Comparison of ENCODE assay signal across 12 cellular contexts in the genomic region with DNA sequence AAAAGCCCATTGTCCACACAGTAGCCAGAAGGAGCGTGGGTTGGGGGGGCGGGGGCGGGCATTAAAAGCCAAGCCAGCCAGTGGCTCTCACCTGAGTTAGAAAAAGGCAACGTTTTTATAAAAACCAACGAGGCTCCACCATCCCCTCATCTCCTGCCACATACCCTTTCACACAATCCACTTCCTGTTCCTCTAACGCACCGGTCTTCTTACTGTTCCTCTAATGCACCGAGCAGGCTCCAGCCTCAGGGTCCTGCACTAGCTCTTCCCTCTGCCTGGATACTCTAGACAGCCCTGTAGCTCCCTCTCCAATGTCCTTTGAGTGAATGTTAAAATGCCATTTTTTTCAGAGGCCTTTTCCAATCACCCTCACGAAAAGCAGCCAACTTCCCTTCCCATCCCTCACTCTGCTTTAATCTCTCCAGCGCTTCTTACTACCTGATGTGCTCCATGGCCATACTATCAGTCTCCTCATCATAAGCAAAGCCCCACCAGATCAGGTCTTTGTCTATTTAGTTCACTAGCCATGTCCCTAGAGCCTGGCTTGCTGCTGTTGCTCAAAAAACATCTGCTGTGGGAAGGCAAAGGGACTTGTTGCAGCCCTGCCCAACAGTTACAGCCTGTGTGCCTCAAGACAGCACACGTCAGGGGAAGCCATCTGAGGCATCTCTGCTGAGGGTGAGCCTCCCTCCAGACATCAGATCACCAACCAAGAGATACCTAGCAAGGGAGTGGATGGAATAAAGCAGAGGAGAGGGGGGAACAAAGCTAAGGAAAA. TPM values are rescaled to one million over a fixed set of nuclear protein-coding genes. Genes with fewer than 3 reads are reported as not detected.
DNase-seq lines count a peak whose midpoint lies in the region; ATAC-seq and TF ChIP-seq lines count a peak whose summit lies in the region.
"Had no signal": no experiment of that assay in that cellular context is flagged by ENCODE, and none has a peak within 500 bp of the region (broad histone marks: within the 10 kb centered on the region; RNA-seq: fewer than 3 reads in every experiment).

No MANE protein-coding gene starts in this region.

- 54 to 60% methylated on average over 11 of the region's 11 CpGs for WGBS in heart right ventricle, 2 donors
- 40 to 48% methylated on average over 11 of the region's 11 CpGs for WGBS in upper lobe of left lung, 2 donors

- DNase-seq in heart right ventricle (no peak), Right ventricle myocardium inferior (ENCODE audit: missing footprints) (no peak), left lobe of liver (ENCODE audit: low spot score) (peak; percentile 35), upper lobe of left lung (no peak), NCI-H2107 (lab: John Stamatoyannopoulos, UW) (no peak), NK-92 (lab: John Stamatoyannopoulos, UW; ENCODE audit: unreplicated experiment) (no peak)
- no peak for DNase-seq in activated T-cell treated with anti-CD3 and anti-CD28 coated beads, Interleukin-2, amount 50 U/mL, for 72 hours
- DNase-seq: DMS53; stimulated activated CD8-positive, alpha-beta memory T cell treated with anti-CD3 and anti-CD28 coated beads, Interleukin-4, amount 100 ng/mL, for 48 hours had no signal

- no peaks in the 10 kb centered on the region for H3K9me3 ChIP-seq in heart right ventricle
- no peaks in the 10 kb centered on the region for H3K9me3 ChIP-seq in upper lobe of left lung

- no peaks in the 10 kb centered on the region for H3K27me3 Mint-ChIP-seq in activated T-cell treated with anti-CD3 and anti-CD28 coated beads, Interleukin-2, amount 50 U/mL, for 72 hours (ENCODE audit: low read depth)

- peaks cover 11 to 19% of the 10 kb centered on the region in 2 donors for H3K36me3 Mint-ChIP-seq in activated T-cell treated with anti-CD3 and anti-CD28 coated beads, Interleukin-2, amount 50 U/mL, for 72 hours (ENCODE audit: insufficient read depth in 2 of 2)

- H3K27ac Mint-ChIP-seq in activated T-cell treated with anti-CD3 and anti-CD28 coated beads, Interleukin-2, amount 50 U/mL, for 72 hours = peak overlapping the region; percentile 66

- ATAC-seq in heart right ventricle (no peak), Right ventricle myocardium inferior (no peak), left lobe of liver (no peak), upper lobe of left lung (ENCODE audit: low FRiP score in 2 of 2) (no peak), HG02938 (IDR thresholded peaks at IDR 0.05; ENCODE audit: unreplicated experiment) (no peak)
- no peak for ATAC-seq in activated T-cell treated with anti-CD3 and anti-CD28 coated beads, Interleukin-2, amount 50 U/mL, for 72 hours (replicated peaks in 1 of 2)

- peak overlapping the region in 9 of 10 donors; percentile 52 to 96 (median 88) for H3K27ac ChIP-seq in heart right ventricle
- H3K27ac ChIP-seq in upper lobe of left lung = peak overlapping the region; percentile 90 to 93 (median 92)
- H3K27ac ChIP-seq: KMS-11, VCaP had no signal

- no peaks in the 10 kb centered on the region for H3K27me3 ChIP-seq in heart right ventricle
- H3K27me3 ChIP-seq in upper lobe of left lung = no peaks in the 10 kb centered on the region

- H3K9me3 Mint-ChIP-seq in activated T-cell treated with anti-CD3 and anti-CD28 coated beads, Interleukin-2, amount 50 U/mL, for 72 hours = no peaks in the 10 kb centered on the region

- H3K4me3 Mint-ChIP-seq in activated T-cell treated with anti-CD3 and anti-CD28 coated beads, Interleukin-2, amount 50 U/mL, for 72 hours = peak overlapping the region; percentile 86 to 89

- no peak for TF ChIP-seq POLR2A in upper lobe of left lung (IDR thresholded peaks at IDR 0.05)

- peaks cover 36 to 91% (median 90%) of the 10 kb centered on the region in 9 donors for H3K4me1 ChIP-seq in heart right ventricle
- peaks cover 79 to 90% (median 84%) of the 10 kb centered on the region in 4 donors for H3K4me1 ChIP-seq in upper lobe of left lung

- intact Hi-C loops in heart right ventricle (cut with DNase I) (no loop called here), Right ventricle myocardium inferior (cut with DNase I) (no loop called here)

- H3K36me3 ChIP-seq in heart right ventricle = peaks cover 0 to 52% (median 0%) of the 10 kb centered on the region in 9 donors
- peaks cover 0 to 13% (median 0%) of the 10 kb centered on the region in 4 donors for H3K36me3 ChIP-seq in upper lobe of left lung

- H3K4me3 ChIP-seq in heart right ventricle (peak overlapping the region in 7 of 10 donors; percentile 4 to 87 (median 34)), upper lobe of left lung (peak overlapping the region; percentile 9 to 97 (median 14))

- peaks cover 87% of the 10 kb centered on the region for H3K4me1 Mint-ChIP-seq in activated T-cell treated with anti-CD3 and anti-CD28 coated beads, Interleukin-2, amount 50 U/mL, for 72 hours (ENCODE audit: low read depth)

- TF ChIP-seq CTCF in heart right ventricle (IDR thresholded peaks at IDR 0.05) (no peak), upper lobe of left lung (IDR thresholded peaks at IDR 0.05) (no peak)

- no peak for TF ChIP-seq EP300 in upper lobe of left lung (IDR thresholded peaks at IDR 0.05)

RNA-seq across cellular contexts. Expression of gene FKBP1A, which starts 4.0 kb away (rescaled TPM):
- 100 to 1,000 TPM; 112 to 276 (median 140) TPM for total RNA-seq in heart right ventricle
- polyA plus RNA-seq in heart right ventricle = 100 to 1,000 TPM; 110 to 311 TPM
- total RNA-seq in Right ventricle myocardium inferior = 143 TPM
- 100 to 1,000 TPM; 228 to 278 TPM for total RNA-seq in activated T-cell treated with anti-CD3 and anti-CD28 coated beads, Interleukin-2, amount 50 U/mL, for 72 hours
- 61.5 TPM for total RNA-seq in left lobe of liver
- 100 to 1,000 TPM in 5 of 6 donors, 10 to 100 TPM in 1; 75.4 to 328 (median 160) TPM for total RNA-seq in upper lobe of left lung

RNA-seq across cellular contexts. Expression of gene SDCBP2, which starts 60.0 kb away (rescaled TPM):
- total RNA-seq in heart right ventricle (1 to 10 TPM in 9 of 10 donors, under 1 TPM in 1; 0.62 to 4.3 (median 1.8) TPM), Right ventricle myocardium inferior (1.2 TPM), left lobe of liver (6.4 TPM), upper lobe of left lung (10 to 100 TPM in 5 of 6 donors, 1 to 10 TPM in 1; 6.3 to 34.0 (median 15.9) TPM)
- 1 to 10 TPM; 2.7 to 4.2 TPM for polyA plus RNA-seq in heart right ventricle
- 10 to 100 TPM; 11.0 to 11.5 TPM for total RNA-seq in activated T-cell treated with anti-CD3 and anti-CD28 coated beads, Interleukin-2, amount 50 U/mL, for 72 hours
